ENCODE assay signal across 19 cellular contexts in genomic region chr12:92863255-92863654, GRCh38.
"Had no signal": no experiment of that assay in that cellular context is flagged by ENCODE, and none has a peak within 500 bp of the region (broad histone marks: within the 10 kb centered on the region; RNA-seq: fewer than 3 reads in every experiment).

No MANE protein-coding gene starts in this region.

- H3K27ac Mint-ChIP-seq: activated CD4-positive, alpha-beta T cell treated with anti-CD3 and anti-CD28 coated beads, Interleukin-2, amount 10 ng/mL, durations not matched to agents 7 days and 5 days; activated CD8-positive, alpha-beta T cell treated with anti-CD3 and anti-CD28 coated beads, Interleukin-2, amount 10 ng/mL, durations not matched to agents 7 days and 5 days; activated naive CD8-positive, alpha-beta T cell; stimulated activated naive CD8-positive, alpha-beta T cell treated with anti-CD3 and anti-CD28 coated beads, Interleukin-15, Interleukin-2, amounts not matched to agents 100 ng/mL and 50 ng/mL, for 24 hours had no signal

- H3K4me1 ChIP-seq: esophagus squamous epithelium, tibial nerve, uterus had no signal

- H3K27me3 ChIP-seq: esophagus squamous epithelium, tibial nerve, uterus had no signal

- ATAC-seq: activated CD4-positive, CD25-positive, alpha-beta regulatory T cell treated with anti-CD3 and anti-CD28 coated beads, Interleukin-2, amount 50 U/mL, for 24 hours; activated CD8-positive, alpha-beta T cell treated with anti-CD3 and anti-CD28 coated beads, Interleukin-2, amount 10 ng/mL, durations not matched to agents 7 days and 5 days; activated T-cell treated with anti-CD3 and anti-CD28 coated beads, Interleukin-2, amount 50 U/mL, for 4 hours; psoas muscle; right cardiac atrium had no signal

- H3K4me3 Mint-ChIP-seq: activated CD4-positive, alpha-beta T cell treated with anti-CD3 and anti-CD28 coated beads, Interleukin-2, amount 10 ng/mL, durations not matched to agents 7 days and 5 days; activated CD8-positive, alpha-beta T cell treated with anti-CD3 and anti-CD28 coated beads, Interleukin-2, amount 10 ng/mL, durations not matched to agents 7 days and 5 days; activated naive CD8-positive, alpha-beta T cell; activated T-cell treated with anti-CD3 and anti-CD28 coated beads, Interleukin-2, amount 50 U/mL, for 4 hours; immature natural killer cell; stimulated activated naive CD8-positive, alpha-beta T cell treated with anti-CD3 and anti-CD28 coated beads, Interleukin-15, Interleukin-2, amounts not matched to agents 100 ng/mL and 50 ng/mL, for 24 hours had no signal

- H3K27me3 Mint-ChIP-seq: activated CD4-positive, alpha-beta T cell treated with anti-CD3 and anti-CD28 coated beads, Interleukin-2, amount 10 ng/mL, durations not matched to agents 7 days and 5 days; activated naive CD8-positive, alpha-beta T cell; stimulated activated naive CD8-positive, alpha-beta T cell treated with anti-CD3 and anti-CD28 coated beads, Interleukin-15, Interleukin-2, amounts not matched to agents 100 ng/mL and 50 ng/mL, for 24 hours had no signal

- H3K9me3 Mint-ChIP-seq: activated CD4-positive, alpha-beta T cell treated with anti-CD3 and anti-CD28 coated beads, Interleukin-2, amount 10 ng/mL, durations not matched to agents 7 days and 5 days; activated T-cell treated with anti-CD3 and anti-CD28 coated beads, Interleukin-2, amount 50 U/mL, for 4 hours; immature natural killer cell; stimulated activated naive CD8-positive, alpha-beta T cell treated with anti-CD3 and anti-CD28 coated beads, Interleukin-15, Interleukin-2, amounts not matched to agents 100 ng/mL and 50 ng/mL, for 24 hours had no signal

- H3K27ac ChIP-seq: esophagus squamous epithelium, left ventricle myocardium inferior, psoas muscle, tibial nerve, uterus had no signal

- H3K9me3 ChIP-seq: esophagus squamous epithelium, left ventricle myocardium inferior, psoas muscle, tibial nerve, uterus had no signal

- H3K36me3 ChIP-seq: uterus had no signal

- H3K4me3 ChIP-seq: esophagus squamous epithelium, left ventricle myocardium inferior, psoas muscle, tibial nerve, uterus had no signal

- DNase-seq: activated CD4-positive, alpha-beta T cell treated with anti-CD3 and anti-CD28 coated beads, Interleukin-2, amount 10 ng/mL, durations not matched to agents 7 days and 5 days; activated CD8-positive, alpha-beta T cell treated with anti-CD3 and anti-CD28 coated beads, Interleukin-2, amount 10 ng/mL, durations not matched to agents 7 days and 5 days; activated effector memory CD4-positive, alpha-beta T cell treated with anti-CD3 and anti-CD28 coated beads, Interleukin-2, amount 50 U/mL, for 16 hours; activated T-cell treated with anti-CD3 and anti-CD28 coated beads, Interleukin-2, amount 50 U/mL, for 4 hours; dermis blood vessel endothelial cell; effector memory CD4-positive, alpha-beta T cell; esophagus squamous epithelium; immature natural killer cell; kidney glomerular epithelial cell; left ventricle myocardium inferior; psoas muscle; right cardiac atrium; stimulated activated CD4-positive, alpha-beta T cell treated with anti-CD3 and anti-CD28 coated beads, Interleukin-2, amount 100 ng/mL, for 24 hours; T-helper 2 cell; uterus had no signal
